ENCODE assay signal across 1 cellular context in the genomic region with DNA sequence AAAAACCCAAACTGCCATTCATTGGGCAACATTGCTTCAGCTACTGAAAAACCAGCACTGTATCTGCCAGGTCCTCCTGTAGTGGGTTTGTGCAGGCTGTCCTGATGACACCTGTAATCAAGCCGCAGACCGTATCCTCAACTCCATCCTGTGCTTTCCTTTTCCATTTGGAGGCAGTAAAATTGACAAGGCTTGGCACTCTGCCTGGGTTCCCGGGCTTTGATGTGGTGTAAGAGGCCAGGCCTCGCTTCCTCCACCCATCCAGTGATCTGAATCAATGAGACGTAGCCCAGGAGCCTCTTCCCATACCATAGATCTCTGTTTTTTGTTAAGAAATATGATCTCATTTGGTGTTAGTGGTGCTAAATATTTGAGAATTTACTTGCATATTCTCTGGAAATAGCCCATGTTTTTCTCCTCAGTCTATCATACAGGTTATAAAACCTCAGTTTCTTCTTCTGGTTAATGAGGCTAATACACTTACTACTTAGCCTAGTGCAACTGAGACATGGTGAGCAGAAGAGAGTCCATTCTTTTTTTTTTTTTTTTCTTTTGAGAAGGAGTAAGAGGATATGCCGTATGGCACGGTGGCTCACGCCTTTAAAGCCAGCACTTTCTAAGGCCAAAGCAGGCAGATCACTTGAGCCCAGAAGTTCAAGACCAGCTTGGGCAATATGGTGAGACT.
A peak's percentile ranks its signal among the peaks of the same experiment; 100 is the strongest.
TF ChIP-seq lines count a peak whose summit lies in the region.

No MANE protein-coding gene starts in this region.

TF ChIP-seq in HepG2, 621 proteins besides CTCF, POLR2A, EP300 and RAD21:
- TF ChIP-seq, protein P1, sequence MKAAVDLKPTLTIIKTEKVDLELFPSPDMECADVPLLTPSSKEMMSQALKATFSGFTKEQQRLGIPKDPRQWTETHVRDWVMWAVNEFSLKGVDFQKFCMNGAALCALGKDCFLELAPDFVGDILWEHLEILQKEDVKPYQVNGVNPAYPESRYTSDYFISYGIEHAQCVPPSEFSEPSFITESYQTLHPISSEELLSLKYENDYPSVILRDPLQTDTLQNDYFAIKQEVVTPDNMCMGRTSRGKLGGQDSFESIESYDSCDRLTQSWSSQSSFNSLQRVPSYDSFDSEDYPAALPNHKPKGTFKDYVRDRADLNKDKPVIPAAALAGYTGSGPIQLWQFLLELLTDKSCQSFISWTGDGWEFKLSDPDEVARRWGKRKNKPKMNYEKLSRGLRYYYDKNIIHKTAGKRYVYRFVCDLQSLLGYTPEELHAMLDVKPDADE (CRISPR knock-in tag; IDR thresholded peaks at IDR 0.05), result no peak
- TF ChIP-seq TCF7 (IDR thresholded peaks at IDR 0.05; ENCODE audit: low read depth), result peak; percentile 46; the same call in 1 of the 2 replicates
